1 cellular context compared by ENCODE assay signal in genomic region chr19:17855333-17856152, GRCh38.
TF ChIP-seq lines count a peak whose summit lies in the region.

No MANE protein-coding gene starts in this region.

TF ChIP-seq in HepG2, 621 proteins besides CTCF, POLR2A, EP300 and RAD21 (continued from another document and continues in another):
- TF ChIP-seq HINFP (CRISPR knock-in tag; IDR thresholded peaks at IDR 0.05; ENCODE audit: low read depth) (no peak), IRX3 (CRISPR knock-in tag; IDR thresholded peaks at IDR 0.05; ENCODE audit: borderline replicate concordance, low read depth) (no peak), ISX (CRISPR knock-in tag; conservative IDR thresholded peaks at IDR 0.05) (no peak), ZNF503 (CRISPR knock-in tag; IDR thresholded peaks at IDR 0.05) (no peak), ZBTB2 (CRISPR knock-in tag; IDR thresholded peaks at IDR 0.05; ENCODE audit: low read depth) (no peak), RBM22 (optimal IDR thresholded peaks at IDR 0.05; ENCODE audit: low read length) (no peak), KLF6 (CRISPR knock-in tag; IDR thresholded peaks at IDR 0.05) (no peak), SOX5 (CRISPR knock-in tag; IDR thresholded peaks at IDR 0.05; ENCODE audit: borderline replicate concordance) (0 out of 2 replicates have a peak, but pooled peaks have one; percentile 14), ZBTB7A (CRISPR knock-in tag; IDR thresholded peaks at IDR 0.05) (no peak), ZBTB44 (CRISPR knock-in tag; IDR thresholded peaks at IDR 0.05) (no peak), ZNF674 (CRISPR knock-in tag; IDR thresholded peaks at IDR 0.05; ENCODE audit: low read depth) (no peak), BRF2 (CRISPR knock-in tag; IDR thresholded peaks at IDR 0.05) (no peak), PBX3 (CRISPR knock-in tag; IDR thresholded peaks at IDR 0.05; ENCODE audit: borderline replicate concordance) (no peak), TERF1 (CRISPR knock-in tag; IDR thresholded peaks at IDR 0.05) (no peak), ZBTB46 (CRISPR knock-in tag; IDR thresholded peaks at IDR 0.05; ENCODE audit: borderline replicate concordance) (no peak), ZKSCAN5 (CRISPR knock-in tag; IDR thresholded peaks at IDR 0.05) (no peak), ZNF761 (CRISPR knock-in tag; conservative IDR thresholded peaks at IDR 0.05) (no peak), HNRNPUL1 (IDR thresholded peaks at IDR 0.05; ENCODE audit: low read depth, low read length) (no peak), RFX3 (CRISPR knock-in tag; IDR thresholded peaks at IDR 0.05) (no peak), SRY (CRISPR knock-in tag; IDR thresholded peaks at IDR 0.05) (no peak), HBP1 (CRISPR knock-in tag; IDR thresholded peaks at IDR 0.05; ENCODE audit: low read depth) (no peak), MATR3 (CRISPR knock-in tag; IDR thresholded peaks at IDR 0.05) (no peak), SPEN (CRISPR knock-in tag; IDR thresholded peaks at IDR 0.05; ENCODE audit: low read depth) (peak; percentile 75), FOXO1 (CRISPR knock-in tag; IDR thresholded peaks at IDR 0.05) (peak; percentile 39; the same call in 1 of the 2 replicates), RBAK (CRISPR knock-in tag; IDR thresholded peaks at IDR 0.05) (no peak), ZNF883 (CRISPR knock-in tag; IDR thresholded peaks at IDR 0.05; ENCODE audit: not compliant biosample characterization) (no peak), ZBTB3 (CRISPR knock-in tag; IDR thresholded peaks at IDR 0.05; ENCODE audit: borderline replicate concordance, low read depth) (no peak), MTERF4 (CRISPR knock-in tag; IDR thresholded peaks at IDR 0.05) (no peak), PCBP1 (IDR thresholded peaks at IDR 0.05; ENCODE audit: borderline replicate concordance, low read depth, low read length) (no peak), ZNF281 (CRISPR knock-in tag; IDR thresholded peaks at IDR 0.05; ENCODE audit: borderline replicate concordance) (no peak), FOXA1 (IDR thresholded peaks at IDR 0.05) (no peak), FOXA1 (CRISPR knock-in tag; IDR thresholded peaks at IDR 0.05) (peak; percentile 41; the same call in 1 of the 2 replicates), ARHGAP35 (CRISPR knock-in tag; IDR thresholded peaks at IDR 0.05; ENCODE audit: borderline replicate concordance) (no peak), EEA1 (CRISPR knock-in tag; IDR thresholded peaks at IDR 0.05; ENCODE audit: borderline replicate concordance) (no peak), SNAI1 (CRISPR knock-in tag; IDR thresholded peaks at IDR 0.05; ENCODE audit: borderline replicate concordance) (no peak), HMGXB4 (CRISPR knock-in tag; IDR thresholded peaks at IDR 0.05; ENCODE audit: borderline replicate concordance in 1 of 2, low read depth in 1 of 2) (peak; percentile 48 to 66; a peak in 3 of 4 replicates), ZNF580 (CRISPR knock-in tag; IDR thresholded peaks at IDR 0.05; ENCODE audit: borderline replicate concordance, low read depth) (no peak; the same call in 1 of the 2 replicates), ZNF337 (CRISPR knock-in tag; IDR thresholded peaks at IDR 0.05; ENCODE audit: borderline replicate concordance, low read depth) (no peak), ZNF101 (CRISPR knock-in tag; IDR thresholded peaks at IDR 0.05; ENCODE audit: borderline replicate concordance, low read depth) (no peak), BHLHE40 (IDR thresholded peaks at IDR 0.05; ENCODE audit: low read length) (0 out of 2 replicates have a peak, but pooled peaks have one; percentile 34), ZC3H13 (CRISPR knock-in tag; IDR thresholded peaks at IDR 0.05) (no peak), NCOR1 (IDR thresholded peaks at IDR 0.05; ENCODE audit: borderline replicate concordance, low read length) (no peak)
